In the genomic region with DNA sequence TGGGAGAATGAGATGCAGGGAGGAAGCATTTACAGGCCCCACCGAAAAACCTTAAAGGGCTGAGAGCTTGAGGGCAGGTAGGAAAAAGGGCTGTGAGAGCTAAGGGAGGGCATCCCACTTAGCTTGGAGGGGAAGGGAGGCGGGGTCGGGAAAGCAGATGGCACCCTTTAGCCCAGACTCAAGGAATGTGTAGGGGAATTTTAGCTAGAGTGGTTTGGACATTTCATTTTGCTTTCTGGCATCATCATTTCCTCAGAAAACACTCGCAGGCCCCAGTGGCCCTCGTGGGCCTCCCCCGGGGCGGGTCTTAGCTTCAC, we compare ENCODE assay signal across 8 cellular contexts.
DNase-seq lines count a peak whose midpoint lies in the region; ATAC-seq and TF ChIP-seq lines count a peak whose summit lies in the region.

No MANE protein-coding gene starts in this region.

- DNase-seq in NCI-H1436 (lab: John Stamatoyannopoulos, UW) (peak; percentile 17), NCI-H1436 treated with DMSO at 0.1 percent for 48 hours (lab: John Stamatoyannopoulos, UW) (no peak), SW480 (ENCODE audit: low spot score) (no peak), NCI-H128 (lab: John Stamatoyannopoulos, UW; ENCODE audit: unreplicated experiment) (no peak), SKM-1 (lab: John Stamatoyannopoulos, UW; ENCODE audit: unreplicated experiment) (no peak)
- no peak for DNase-seq in stimulated activated naive CD8-positive, alpha-beta T cell treated with anti-CD3 and anti-CD28 coated beads, Interleukin-15, amount 100 ng/mL, for 72 hours

- no peak for ATAC-seq in stimulated activated naive CD8-positive, alpha-beta T cell treated with anti-CD3 and anti-CD28 coated beads, Interleukin-15, amount 100 ng/mL, for 72 hours

- no peak for TF ChIP-seq CTCF in WI38 (IDR thresholded peaks at IDR 0.05; ENCODE audit: low read depth, low read length)

- H3K4me1 Mint-ChIP-seq in stimulated activated naive CD8-positive, alpha-beta T cell treated with anti-CD3 and anti-CD28 coated beads, Interleukin-15, amount 100 ng/mL, for 72 hours: peaks cover 56% of the 10 kb centered on the region

- peak overlapping the region; percentile 99 for H3K27ac Mint-ChIP-seq in stimulated activated naive CD8-positive, alpha-beta T cell treated with anti-CD3 and anti-CD28 coated beads, Interleukin-15, amount 100 ng/mL, for 72 hours

- no peaks in the 10 kb centered on the region for H3K36me3 ChIP-seq in iPS-15b (ENCODE audit: control insufficient read depth, insufficient read depth, low read length)

- peak overlapping the region; percentile 76 for H3K9ac ChIP-seq in iPS-15b (ENCODE audit: low read depth, low read length)

- H3K4me3 Mint-ChIP-seq in stimulated activated naive CD8-positive, alpha-beta T cell treated with anti-CD3 and anti-CD28 coated beads, Interleukin-15, amount 100 ng/mL, for 72 hours: peak overlapping the region; percentile 86 to 97

- H3K27me3 ChIP-seq in iPS-15b (ENCODE audit: control insufficient read depth, insufficient read depth, low read length): peaks cover 14% of the 10 kb centered on the region

- H3K9me3 Mint-ChIP-seq in stimulated activated naive CD8-positive, alpha-beta T cell treated with anti-CD3 and anti-CD28 coated beads, Interleukin-15, amount 100 ng/mL, for 72 hours: no peaks in the 10 kb centered on the region

- H3K9me3 ChIP-seq in iPS-15b (ENCODE audit: control insufficient read depth, insufficient read depth, low read length): no peaks in the 10 kb centered on the region

- H3K4me3 ChIP-seq in WI38 (ENCODE audit: low read depth, low read length): peak overlapping the region; percentile 88; the same call in 1 of the 2 replicates
- peak overlapping the region; percentile 84 for H3K4me3 ChIP-seq in iPS-15b (ENCODE audit: low read depth, low read length)

- no peaks in the 10 kb centered on the region for H3K27me3 Mint-ChIP-seq in stimulated activated naive CD8-positive, alpha-beta T cell treated with anti-CD3 and anti-CD28 coated beads, Interleukin-15, amount 100 ng/mL, for 72 hours

- H3K4me1 ChIP-seq in iPS-15b (ENCODE audit: control insufficient read depth, insufficient read depth, low read length): peaks cover 18% of the 10 kb centered on the region
